ENCODE assay signal across 21 cellular contexts in the genomic region with DNA sequence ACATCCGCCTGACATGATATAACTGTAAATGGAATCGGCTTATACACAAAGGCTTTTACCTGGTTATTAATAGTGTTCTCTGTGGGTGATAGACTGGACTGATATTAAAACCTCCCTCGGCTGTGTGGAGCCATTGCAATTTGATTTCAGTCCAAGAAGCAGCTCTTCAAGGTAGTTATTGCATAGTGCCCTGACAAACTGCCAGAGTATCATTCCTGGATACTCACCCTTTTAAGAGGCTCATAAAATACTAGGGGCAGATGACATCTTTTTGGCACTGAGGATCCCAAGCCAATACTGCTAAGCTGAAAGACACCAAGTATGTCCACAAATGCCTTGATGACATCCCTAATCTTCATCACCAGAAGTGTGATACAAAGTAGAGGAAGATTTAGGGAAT.
"Had no signal": no experiment of that assay in that cellular context is flagged by ENCODE, and none has a peak within 500 bp of the region (broad histone marks: within the 10 kb centered on the region; RNA-seq: fewer than 3 reads in every experiment).

No MANE protein-coding gene starts in this region.

- ATAC-seq: esophagus mucosa; gastroesophageal sphincter; naive thymus-derived CD4-positive, alpha-beta T cell; sciatic nerve; stimulated activated naive B cell treated with anti-CD40 and anti-IgM and Interleukin-4, amounts not matched to agents 10 μg/mL and 1 μg/mL and 100 μg/mL, for 72 hours had no signal

- H3K4me3 ChIP-seq: gastroesophageal sphincter, left ventricle myocardium inferior, smooth muscle cell, testis, uterus had no signal

- DNase-seq: activated CD4-positive, alpha-beta T cell treated with anti-CD3 and anti-CD28 coated beads for 4 hours; activated CD4-positive, alpha-beta T cell treated with anti-CD3 and anti-CD28 coated beads, Interleukin-2, amount 50 U/mL, for 48 hours; activated CD4-positive, CD25-positive, alpha-beta regulatory T cell; activated CD8-positive, alpha-beta memory T cell treated with anti-CD3 and anti-CD28 coated beads, Interleukin-2, amount 50 U/mL, for 48 hours; activated naive CD4-positive, alpha-beta T cell treated with Interleukin-2 at 50 U/mL for 16 hours; activated naive CD8-positive, alpha-beta T cell treated with anti-CD3 and anti-CD28 coated beads for 36 hours; activated T-cell treated with anti-CD3 and anti-CD28 coated beads, Interleukin-2, amount 50 U/mL, for 48 hours; central memory CD4-positive, alpha-beta T cell; effector memory CD4-positive, alpha-beta T cell; head of caudate nucleus; hypothalamus; left ventricle myocardium inferior; naive thymus-derived CD4-positive, alpha-beta T cell; stimulated activated CD4-positive, alpha-beta T cell treated with anti-CD3 and anti-CD28 coated beads, Interleukin-15, amount 100 ng/mL, for 24 hours; stimulated activated naive B cell treated with anti-CD40 and anti-IgM and Interleukin-4, amounts not matched to agents 10 μg/mL and 1 μg/mL and 100 μg/mL, for 72 hours; testis had no signal
